In genomic region chr14:101325319-101325718, GRCh38 we compare ENCODE assay signal across 8 cellular contexts.
"Had no signal": no experiment of that assay in that cellular context is flagged by ENCODE, and none has a peak within 500 bp of the region (broad histone marks: within the 10 kb centered on the region; RNA-seq: fewer than 3 reads in every experiment).

No MANE protein-coding gene starts in this region.

- FAIRE-seq: H1, H54, HTR-8/SVneo had no signal

- H3K27me3 Mint-ChIP-seq: IgD-negative memory B cell had no signal

- H3K4me1 Mint-ChIP-seq: GM23338, H9, IgD-negative memory B cell had no signal

- ATAC-seq: GM23338 had no signal

- H3K4me3 ChIP-seq: GM23338 had no signal

- H3K4me3 Mint-ChIP-seq: GM23338, H9, IgD-negative memory B cell had no signal

- H3K4me2 ChIP-seq: GM23338 had no signal

- DNase-seq: H9, HCEC 1CT, KBM-7 had no signal

- H3K27ac Mint-ChIP-seq: GM23338, H9, IgD-negative memory B cell had no signal

- H2AFZ ChIP-seq: GM23338 had no signal
